Comparison of ENCODE assay signal across 11 cellular contexts in the genomic region with DNA sequence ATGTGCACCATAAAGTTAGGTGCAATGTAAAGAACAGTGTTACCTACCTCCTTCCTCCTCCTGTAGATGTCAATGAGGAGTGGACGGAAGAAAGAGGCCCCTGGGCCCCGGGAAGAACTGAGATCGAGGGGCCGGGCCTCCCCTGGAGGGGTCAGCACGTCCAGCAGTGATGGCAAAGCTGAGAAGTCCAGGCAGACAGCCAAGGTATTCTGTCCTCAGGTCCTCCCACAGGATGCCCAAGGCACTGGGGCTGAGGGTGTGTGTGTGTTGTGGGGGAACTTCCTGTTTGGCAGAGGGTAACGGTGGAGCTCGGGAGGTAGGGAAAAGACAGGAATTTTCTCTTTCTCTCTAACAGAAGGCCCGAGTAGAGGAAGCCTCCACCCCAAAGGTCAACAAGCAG. TPM values are rescaled to one million over a fixed set of nuclear protein-coding genes. Genes with fewer than 3 reads are reported as not detected.
DNase-seq lines count a peak whose midpoint lies in the region; TF ChIP-seq lines count a peak whose summit lies in the region.
"Had no signal": no experiment of that assay in that cellular context is flagged by ENCODE, and none has a peak within 500 bp of the region (broad histone marks: within the 10 kb centered on the region; RNA-seq: fewer than 3 reads in every experiment).

No MANE protein-coding gene starts in this region.

- in situ Hi-C loops in transverse colon (cut with MboI; ENCODE audit: low pct_ligation_motif_present in 1 of 4, low pct_unique_long_range_greater_than_20kb in 1 of 4, low sequenced_read_pairs in 3 of 4) = loop anchor here in 2 of 4 donors (25.0 kb wide), 1 partner anchor 178 kb away; a partner anchor contains a TSS

- H3K4me2 ChIP-seq in mesenchymal stem cell (ENCODE audit: low read length, poor library complexity, severe bottlenecking) = no peak overlapping the region

- peaks cover 49 to 58% of the 10 kb centered on the region in 2 experiments for H3K36me3 ChIP-seq in mesenchymal stem cell (ENCODE audit: control insufficient read depth in 1 of 2, insufficient read depth in 2 of 2, low read depth in 1 of 2, low read length in 2 of 2)
- H3K36me3 ChIP-seq in transverse colon = peaks cover 0 to 8% (median 0%) of the 10 kb centered on the region in 4 donors

- H2BK12ac ChIP-seq in mesenchymal stem cell (ENCODE audit: low read length in 2 of 2) = no peak overlapping the region

- H3K4me1 Mint-ChIP-seq in activated naive CD4-positive, alpha-beta T cell treated with anti-CD3 and anti-CD28 coated beads, Interleukin-2, amount 50 U/mL, for 24 hours = peaks cover 72% of the 10 kb centered on the region

- H2AFZ ChIP-seq in mesenchymal stem cell (ENCODE audit: low read depth, low read length) = no peak overlapping the region

- H3K4ac ChIP-seq in mesenchymal stem cell (ENCODE audit: low read depth in 1 of 2, low read length in 2 of 2) = no peak overlapping the region

- no peaks in the 10 kb centered on the region for H3K27me3 Mint-ChIP-seq in activated naive CD4-positive, alpha-beta T cell treated with anti-CD3 and anti-CD28 coated beads, Interleukin-2, amount 50 U/mL, for 24 hours

- peak overlapping the region; percentile 20 for H3K4me3 Mint-ChIP-seq in activated naive CD4-positive, alpha-beta T cell treated with anti-CD3 and anti-CD28 coated beads, Interleukin-2, amount 50 U/mL, for 24 hours

- no peak overlapping the region for H4K91ac ChIP-seq in mesenchymal stem cell (ENCODE audit: low read length)

- no peak overlapping the region for H2BK120ac ChIP-seq in mesenchymal stem cell (ENCODE audit: low read depth, low read length)

- H3K4me3 ChIP-seq in mesenchymal stem cell (ENCODE audit: insufficient read depth in 1 of 2, low read depth in 1 of 2, low read length in 2 of 2) (peak overlapping the region in 1 of 2 experiments; percentile 36), transverse colon (no peak overlapping the region)

- no peak for TF ChIP-seq POLR2A in transverse colon (IDR thresholded peaks at IDR 0.05)

- no peak overlapping the region for H2AK5ac ChIP-seq in mesenchymal stem cell (ENCODE audit: low read length, severe bottlenecking)

- intact Hi-C loops in transverse colon (cut with DNase I; ENCODE audit: low total_unique reads) = no loop called here

- peaks cover 5% of the 10 kb centered on the region for H3K79me1 ChIP-seq in mesenchymal stem cell (replicated peaks; ENCODE audit: low read length, poor library complexity, severe bottlenecking)

- H2BK5ac ChIP-seq in mesenchymal stem cell (ENCODE audit: low read depth, low read length, poor library complexity, severe bottlenecking) = no peak overlapping the region

- H3K27me3 ChIP-seq in mesenchymal stem cell (ENCODE audit: control insufficient read depth in 1 of 2, insufficient read depth in 1 of 2, low read length in 2 of 2) = no peaks in the 10 kb centered on the region
- no peaks in the 10 kb centered on the region for H3K27me3 ChIP-seq in transverse colon

- H2BK15ac ChIP-seq in mesenchymal stem cell (ENCODE audit: low read depth, poor library complexity, severe bottlenecking) = no peak overlapping the region

- no peaks in the 10 kb centered on the region for H3K9me3 Mint-ChIP-seq in activated naive CD4-positive, alpha-beta T cell treated with anti-CD3 and anti-CD28 coated beads, Interleukin-2, amount 50 U/mL, for 24 hours

- H3K9me3 ChIP-seq in mesenchymal stem cell (ENCODE audit: control insufficient read depth, low read length) = no peaks in the 10 kb centered on the region
- H3K9me3 ChIP-seq in transverse colon = no peaks in the 10 kb centered on the region

- TF ChIP-seq EP300 in transverse colon (IDR thresholded peaks at IDR 0.05; ENCODE audit: low read depth) = no peak

- H4K8ac ChIP-seq in mesenchymal stem cell (ENCODE audit: low read length) = no peak overlapping the region

- H3K27ac ChIP-seq in caudate nucleus (ENCODE audit: low read depth, low read length) (peak overlapping the region; percentile 58), mesenchymal stem cell (ENCODE audit: low read length, poor library complexity, severe bottlenecking) (no peak overlapping the region), transverse colon (peak overlapping the region; percentile 55 to 99 (median 78))

- H3K4me1 ChIP-seq in mesenchymal stem cell (ENCODE audit: control insufficient read depth, insufficient read depth, low read depth, low read length) (peaks cover 36% of the 10 kb centered on the region), transverse colon (peaks cover 35 to 79% (median 63%) of the 10 kb centered on the region in 4 donors)

- no peak for TF ChIP-seq CTCF in transverse colon (IDR thresholded peaks at IDR 0.05)

- DNase-seq in activated naive CD4-positive, alpha-beta T cell treated with Interleukin-2 at 50 U/mL for 16 hours = no peak
- DNase-seq in caudate nucleus (lab: John Stamatoyannopoulos, UW) (no peak), mesenchymal stem cell (no peak), transverse colon (no peak), NCI-H1417 treated with DMSO at 0.1 percent for 48 hours (lab: John Stamatoyannopoulos, UW) (no peak), HK-2 (ENCODE audit: unreplicated experiment) (no peak)
- DNase-seq in effector CD8-positive, alpha-beta T cell (lab: John Stamatoyannopoulos, UW) = no peak
- DNase-seq: activated effector memory CD4-positive, alpha-beta T cell treated with Interleukin-2 at 50 U/mL for 16 hours had no signal

- H3K18ac ChIP-seq in mesenchymal stem cell (ENCODE audit: low read depth in 1 of 2, low read length in 2 of 2) = no peak overlapping the region

- 77% methylated on average over 6 of the region's 8 CpGs for WGBS in mesenchymal stem cell
- WGBS in transverse colon (ENCODE audit: low coverage in 1 of 2), 2 donors = 20 to 24% methylated on average over 5 to 8 of the region's 8 CpGs

- peak overlapping the region; percentile 79 for H3K27ac Mint-ChIP-seq in activated naive CD4-positive, alpha-beta T cell treated with anti-CD3 and anti-CD28 coated beads, Interleukin-2, amount 50 U/mL, for 24 hours

- H3K36me3 Mint-ChIP-seq in activated naive CD4-positive, alpha-beta T cell treated with anti-CD3 and anti-CD28 coated beads, Interleukin-2, amount 50 U/mL, for 24 hours = peaks cover 9% of the 10 kb centered on the region

- H3K23ac ChIP-seq in mesenchymal stem cell (ENCODE audit: low read length in 2 of 2) = no peak overlapping the region

- no peak overlapping the region for H3K14ac ChIP-seq in mesenchymal stem cell (ENCODE audit: low read length in 2 of 2)

- peak overlapping the region; percentile 68 for H3K9ac ChIP-seq in mesenchymal stem cell (ENCODE audit: low read length)

RNA-seq across cellular contexts. Expression of a gene that starts 6.4 kb away (rescaled TPM):
- polyA plus RNA-seq in mesenchymal stem cell (2013, experiment 1 of 2) = 119 TPM
- 111 TPM for polyA plus RNA-seq in mesenchymal stem cell (2013, experiment 2 of 2)
- 100 to 1,000 TPM in 2 of 4 donors, 10 to 100 TPM in 2; 59.1 to 160 (median 112) TPM for total RNA-seq in transverse colon

RNA-seq across cellular contexts. Expression of a gene that starts 9.5 kb away (rescaled TPM):
- not detected for polyA plus RNA-seq in mesenchymal stem cell (2013, experiment 1 of 2)
- not detected for polyA plus RNA-seq in mesenchymal stem cell (2013, experiment 2 of 2)
- not detected for total RNA-seq in transverse colon
- total RNA-seq: LHCN-M2, RPMI7951 had no signal

RNA-seq across cellular contexts. Expression of a gene that starts 9.7 kb away (rescaled TPM):
- polyA plus RNA-seq in mesenchymal stem cell (2013, experiment 1 of 2) = 186 TPM
- 188 TPM for polyA plus RNA-seq in mesenchymal stem cell (2013, experiment 2 of 2)
- total RNA-seq in transverse colon = 100 to 1,000 TPM; 303 to 452 (median 386) TPM

RNA-seq across cellular contexts. Expression of a gene that starts 17.0 kb away (rescaled TPM):
- polyA plus RNA-seq in mesenchymal stem cell (2013, experiment 1 of 2) = 0.73 TPM
- 1.2 TPM for polyA plus RNA-seq in mesenchymal stem cell (2013, experiment 2 of 2)
- 10 to 100 TPM; 21.7 to 49.0 (median 36.1) TPM for total RNA-seq in transverse colon
- total RNA-seq: LHCN-M2 had no signal

RNA-seq across cellular contexts. Expression of a gene that starts 19.7 kb away (rescaled TPM):
- 22.7 TPM for polyA plus RNA-seq in mesenchymal stem cell (2013, experiment 1 of 2)
- polyA plus RNA-seq in mesenchymal stem cell (2013, experiment 2 of 2) = 20.2 TPM
- 10 to 100 TPM in 2 of 4 donors, 1 to 10 TPM in 2; 7.2 to 14.1 (median 9.6) TPM for total RNA-seq in transverse colon
